Comparison of ENCODE assay signal across 1 cellular context in the genomic region with DNA sequence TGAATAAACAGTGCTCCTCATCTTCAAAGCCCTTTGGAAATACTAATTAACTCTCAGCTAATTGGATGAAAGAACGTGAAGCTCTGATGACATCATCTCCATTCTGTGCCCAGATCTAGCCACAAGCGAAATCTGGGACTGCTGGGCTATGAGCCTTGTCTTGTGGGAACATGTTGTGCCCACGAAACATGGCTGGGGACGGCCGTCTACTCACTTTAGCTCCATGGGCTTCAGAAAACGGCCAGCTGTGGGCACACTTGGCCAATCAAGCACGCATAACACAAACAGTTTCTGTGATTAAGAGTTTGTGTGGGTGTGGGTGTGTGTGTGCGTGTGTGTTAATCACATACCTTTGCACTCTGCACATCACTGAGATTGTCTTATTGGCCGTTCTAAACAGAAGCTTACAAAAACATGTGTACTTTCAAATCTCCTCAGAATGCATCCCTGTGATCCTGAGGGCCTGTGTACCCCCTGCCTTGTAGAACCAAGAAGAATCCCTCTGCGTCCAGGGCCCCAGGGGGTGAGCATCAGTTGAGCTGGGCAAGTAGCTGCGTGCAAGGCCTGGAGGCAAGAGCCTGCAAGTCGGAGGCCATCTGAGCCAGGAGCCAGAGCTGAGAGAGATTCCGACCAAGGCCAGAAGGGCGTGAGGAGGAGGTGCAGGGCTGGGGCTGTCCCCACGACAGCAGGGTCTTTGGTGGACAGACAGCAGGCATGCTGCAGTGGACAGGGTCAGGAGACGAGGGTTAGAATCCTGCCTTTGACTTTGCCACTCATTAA.
A peak's percentile ranks its signal among the peaks of the same experiment; 100 is the strongest.
TF ChIP-seq lines count a peak whose summit lies in the region.

No MANE protein-coding gene starts in this region.

TF ChIP-seq in K562, 482 proteins besides CTCF, POLR2A, EP300 and RAD21:
- TF ChIP-seq, protein P1, sequence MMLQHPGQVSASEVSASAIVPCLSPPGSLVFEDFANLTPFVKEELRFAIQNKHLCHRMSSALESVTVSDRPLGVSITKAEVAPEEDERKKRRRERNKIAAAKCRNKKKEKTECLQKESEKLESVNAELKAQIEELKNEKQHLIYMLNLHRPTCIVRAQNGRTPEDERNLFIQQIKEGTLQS (IDR thresholded peaks at IDR 0.05), result 0 out of 2 replicates have a peak, but pooled peaks have one; percentile 8
- TF ChIP-seq, protein P1 (CRISPR knock-in tag; conservative IDR thresholded peaks at IDR 0.05), result no peak
- TF ChIP-seq, protein P2, sequence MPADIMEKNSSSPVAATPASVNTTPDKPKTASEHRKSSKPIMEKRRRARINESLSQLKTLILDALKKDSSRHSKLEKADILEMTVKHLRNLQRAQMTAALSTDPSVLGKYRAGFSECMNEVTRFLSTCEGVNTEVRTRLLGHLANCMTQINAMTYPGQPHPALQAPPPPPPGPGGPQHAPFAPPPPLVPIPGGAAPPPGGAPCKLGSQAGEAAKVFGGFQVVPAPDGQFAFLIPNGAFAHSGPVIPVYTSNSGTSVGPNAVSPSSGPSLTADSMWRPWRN (IDR thresholded peaks at IDR 0.05; ENCODE audit: low read depth), result no peak
